26 cellular contexts compared by ENCODE assay signal in the genomic region with DNA sequence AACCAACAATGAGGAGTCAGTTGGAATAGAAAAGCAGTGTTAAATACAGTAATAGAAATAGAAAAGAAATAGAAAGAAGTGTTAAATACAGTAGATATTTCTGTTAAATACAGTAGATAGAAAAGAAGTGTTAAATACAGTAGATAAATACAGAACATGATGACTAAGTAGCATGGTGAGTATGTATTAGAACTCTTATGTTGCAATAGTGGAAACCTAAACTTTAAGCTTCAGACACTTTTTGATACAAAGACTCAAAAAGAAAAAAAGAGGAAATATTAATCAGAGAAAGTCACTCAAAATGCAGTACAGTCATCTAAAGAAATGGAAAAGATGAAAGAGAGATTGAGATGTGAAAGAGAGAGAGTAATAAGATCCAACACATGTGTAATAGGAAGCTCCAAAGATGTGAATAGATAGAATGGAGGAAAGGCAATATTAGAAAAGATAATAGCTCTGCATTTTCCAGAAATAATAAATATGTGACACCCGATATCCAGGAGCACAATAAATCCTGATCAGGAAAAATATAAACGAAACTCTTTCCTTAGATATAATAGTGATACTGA.
"Had no signal": no experiment of that assay in that cellular context is flagged by ENCODE, and none has a peak within 500 bp of the region (broad histone marks: within the 10 kb centered on the region; RNA-seq: fewer than 3 reads in every experiment).

No MANE protein-coding gene starts in this region.

- H3K27ac Mint-ChIP-seq: activated naive CD8-positive, alpha-beta T cell treated with anti-CD3 and anti-CD28 coated beads, Interleukin-2, amount 50 U/mL, for 24 hours; brain; memory B cell; natural killer cell treated with Interleukin-12 subunit alpha and Interleukin-12 subunit beta and Interleukin-15 and Interleukin-18, amount 100 ng/mL, for 72 hours; stimulated activated effector memory CD8-positive, alpha-beta T cell treated with anti-CD3 and anti-CD28 coated beads, Interleukin-12 subunit alpha, Interleukin-12 subunit beta, amount 100 ng/mL, for 72 hours; T-helper 17 cell had no signal

- H3K4me1 Mint-ChIP-seq: brain; central memory CD8-positive, alpha-beta T cell; memory B cell; stimulated activated effector memory CD8-positive, alpha-beta T cell treated with anti-CD3 and anti-CD28 coated beads, Interleukin-12 subunit alpha, Interleukin-12 subunit beta, amount 100 ng/mL, for 72 hours; T-helper 17 cell had no signal

- H3K4me3 ChIP-seq: esophagus squamous epithelium, stomach, suprapubic skin, tibial nerve, uterus had no signal

- H3K4me3 Mint-ChIP-seq: activated naive CD8-positive, alpha-beta T cell treated with anti-CD3 and anti-CD28 coated beads, Interleukin-2, amount 50 U/mL, for 24 hours; brain; central memory CD8-positive, alpha-beta T cell; memory B cell; natural killer cell treated with Interleukin-12 subunit alpha and Interleukin-12 subunit beta and Interleukin-15 and Interleukin-18, amount 100 ng/mL, for 72 hours; stimulated activated effector memory CD8-positive, alpha-beta T cell treated with anti-CD3 and anti-CD28 coated beads, Interleukin-12 subunit alpha, Interleukin-12 subunit beta, amount 100 ng/mL, for 72 hours; T-helper 17 cell had no signal

- H3K9me3 ChIP-seq: suprapubic skin, uterus had no signal

- H3K36me3 ChIP-seq: esophagus squamous epithelium, stomach, suprapubic skin, tibial nerve, uterus had no signal

- H3K27me3 ChIP-seq: stomach, suprapubic skin, tibial nerve, uterus had no signal

- H3K36me3 Mint-ChIP-seq: memory B cell; stimulated activated effector memory CD8-positive, alpha-beta T cell treated with anti-CD3 and anti-CD28 coated beads, Interleukin-12 subunit alpha, Interleukin-12 subunit beta, amount 100 ng/mL, for 72 hours had no signal

- H3K27ac ChIP-seq: esophagus squamous epithelium, stomach, suprapubic skin, tibial nerve, uterus had no signal

- DNase-seq: activated CD4-positive, alpha-beta T cell treated with anti-CD3 and anti-CD28 coated beads for 4 hours; activated CD4-positive, alpha-beta T cell treated with anti-CD3 and anti-CD28 coated beads, Interleukin-2, amount 50 U/mL, for 48 hours; activated CD4-positive, CD25-positive, alpha-beta regulatory T cell; activated CD8-positive, alpha-beta memory T cell treated with anti-CD3 and anti-CD28 coated beads, Interleukin-2, amount 50 U/mL, for 48 hours; activated effector memory CD4-positive, alpha-beta T cell treated with anti-CD3 and anti-CD28 coated beads, Interleukin-2, amount 50 U/mL, for 16 hours; activated naive CD4-positive, alpha-beta T cell treated with anti-CD3 and anti-CD28 coated beads, Interleukin-2, amount 50 U/mL, for 16 hours; activated naive CD8-positive, alpha-beta T cell treated with anti-CD3 and anti-CD28 coated beads, Interleukin-2, amount 50 U/mL, for 24 hours; activated T-cell treated with anti-CD3 and anti-CD28 coated beads, Interleukin-2, amount 50 U/mL, for 48 hours; anterior cingulate cortex; effector memory CD4-positive, alpha-beta T cell; esophagus squamous epithelium; left ventricle myocardium superior; posterior cingulate gyrus; small intestine; stimulated activated CD4-positive, alpha-beta T cell treated with anti-CD3 and anti-CD28 coated beads, Interleukin-2, amount 100 ng/mL, for 24 hours; stomach; T-helper 17 cell; uterus had no signal

- H3K4me1 ChIP-seq: esophagus squamous epithelium, stomach, suprapubic skin, tibial nerve, uterus had no signal

- ATAC-seq: activated naive CD8-positive, alpha-beta T cell treated with anti-CD3 and anti-CD28 coated beads, Interleukin-2, amount 50 U/mL, for 24 hours; left ventricle myocardium superior; natural killer cell treated with Interleukin-12 subunit alpha and Interleukin-12 subunit beta and Interleukin-15 and Interleukin-18, amount 100 ng/mL, for 72 hours; sciatic nerve; stimulated activated effector memory CD8-positive, alpha-beta T cell treated with anti-CD3 and anti-CD28 coated beads, Interleukin-12 subunit alpha, Interleukin-12 subunit beta, amount 100 ng/mL, for 72 hours; T-helper 17 cell had no signal
